1 cellular context compared by ENCODE assay signal in the genomic region with DNA sequence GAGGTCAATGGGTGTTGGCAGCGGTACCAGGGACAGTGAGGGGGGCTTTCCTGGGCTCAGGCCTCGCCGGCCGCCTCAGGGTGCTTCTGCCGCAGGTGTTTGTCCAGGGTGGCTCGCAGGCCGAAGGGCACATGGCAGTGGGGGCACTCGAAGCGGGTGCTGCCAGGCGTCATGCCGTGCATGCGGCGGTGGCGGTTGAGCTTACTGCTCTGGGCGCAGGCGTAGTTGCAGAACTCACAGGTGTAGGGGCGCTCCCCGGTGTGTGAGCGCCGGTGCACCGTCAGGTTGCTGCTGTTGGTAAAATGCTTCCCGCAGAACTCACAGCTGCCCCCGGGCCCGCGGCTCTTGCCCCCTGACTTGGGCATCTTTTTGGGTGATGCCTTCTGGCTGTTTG.
TF ChIP-seq lines count a peak whose summit lies in the region.

No MANE protein-coding gene starts in this region.

TF ChIP-seq in HEK293, 187 proteins besides CTCF, POLR2A, EP300 and RAD21 (continued from another document):
- TF ChIP-seq, protein P1, sequence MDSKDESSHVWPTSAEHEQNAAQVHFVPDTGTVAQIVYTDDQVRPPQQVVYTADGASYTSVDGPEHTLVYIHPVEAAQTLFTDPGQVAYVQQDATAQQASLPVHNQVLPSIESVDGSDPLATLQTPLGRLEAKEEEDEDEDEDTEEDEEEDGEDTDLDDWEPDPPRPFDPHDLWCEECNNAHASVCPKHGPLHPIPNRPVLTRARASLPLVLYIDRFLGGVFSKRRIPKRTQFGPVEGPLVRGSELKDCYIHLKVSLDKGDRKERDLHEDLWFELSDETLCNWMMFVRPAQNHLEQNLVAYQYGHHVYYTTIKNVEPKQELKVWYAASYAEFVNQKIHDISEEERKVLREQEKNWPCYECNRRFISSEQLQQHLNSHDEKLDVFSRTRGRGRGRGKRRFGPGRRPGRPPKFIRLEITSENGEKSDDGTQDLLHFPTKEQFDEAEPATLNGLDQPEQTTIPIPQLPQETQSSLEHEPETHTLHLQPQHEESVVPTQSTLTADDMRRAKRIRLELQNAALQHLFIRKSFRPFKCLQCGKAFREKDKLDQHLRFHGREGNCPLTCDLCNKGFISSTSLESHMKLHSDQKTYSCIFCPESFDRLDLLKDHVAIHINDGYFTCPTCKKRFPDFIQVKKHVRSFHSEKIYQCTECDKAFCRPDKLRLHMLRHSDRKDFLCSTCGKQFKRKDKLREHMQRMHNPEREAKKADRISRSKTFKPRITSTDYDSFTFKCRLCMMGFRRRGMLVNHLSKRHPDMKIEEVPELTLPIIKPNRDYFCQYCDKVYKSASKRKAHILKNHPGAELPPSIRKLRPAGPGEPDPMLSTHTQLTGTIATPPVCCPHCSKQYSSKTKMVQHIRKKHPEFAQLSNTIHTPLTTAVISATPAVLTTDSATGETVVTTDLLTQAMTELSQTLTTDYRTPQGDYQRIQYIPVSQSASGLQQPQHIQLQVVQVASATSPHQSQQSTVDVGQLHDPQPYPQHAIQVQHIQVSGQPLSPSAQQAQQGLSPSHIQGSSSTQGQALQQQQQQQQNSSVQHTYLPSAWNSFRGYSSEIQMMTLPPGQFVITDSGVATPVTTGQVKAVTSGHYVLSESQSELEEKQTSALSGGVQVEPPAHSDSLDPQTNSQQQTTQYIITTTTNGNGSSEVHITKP (tag by site-specific recombination; IDR thresholded peaks at IDR 0.05), result no peak
- TF ChIP-seq, protein P2, sequence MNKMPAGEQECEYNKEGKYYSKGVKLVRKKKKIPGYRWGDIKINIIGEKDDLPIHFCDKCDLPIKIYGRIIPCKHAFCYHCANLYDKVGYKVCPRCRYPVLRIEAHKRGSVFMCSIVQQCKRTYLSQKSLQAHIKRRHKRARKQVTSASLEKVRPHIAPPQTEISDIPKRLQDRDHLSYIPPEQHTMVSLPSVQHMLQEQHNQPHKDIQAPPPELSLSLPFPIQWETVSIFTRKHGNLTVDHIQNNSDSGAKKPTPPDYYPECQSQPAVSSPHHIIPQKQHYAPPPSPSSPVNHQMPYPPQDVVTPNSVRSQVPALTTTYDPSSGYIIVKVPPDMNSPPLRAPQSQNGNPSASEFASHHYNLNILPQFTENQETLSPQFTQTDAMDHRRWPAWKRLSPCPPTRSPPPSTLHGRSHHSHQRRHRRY (tag by site-specific recombination; IDR thresholded peaks at IDR 0.05), result no peak
- TF ChIP-seq FEZF1 (tag by site-specific recombination; IDR thresholded peaks at IDR 0.05), result no peak
- TF ChIP-seq, protein P3, sequence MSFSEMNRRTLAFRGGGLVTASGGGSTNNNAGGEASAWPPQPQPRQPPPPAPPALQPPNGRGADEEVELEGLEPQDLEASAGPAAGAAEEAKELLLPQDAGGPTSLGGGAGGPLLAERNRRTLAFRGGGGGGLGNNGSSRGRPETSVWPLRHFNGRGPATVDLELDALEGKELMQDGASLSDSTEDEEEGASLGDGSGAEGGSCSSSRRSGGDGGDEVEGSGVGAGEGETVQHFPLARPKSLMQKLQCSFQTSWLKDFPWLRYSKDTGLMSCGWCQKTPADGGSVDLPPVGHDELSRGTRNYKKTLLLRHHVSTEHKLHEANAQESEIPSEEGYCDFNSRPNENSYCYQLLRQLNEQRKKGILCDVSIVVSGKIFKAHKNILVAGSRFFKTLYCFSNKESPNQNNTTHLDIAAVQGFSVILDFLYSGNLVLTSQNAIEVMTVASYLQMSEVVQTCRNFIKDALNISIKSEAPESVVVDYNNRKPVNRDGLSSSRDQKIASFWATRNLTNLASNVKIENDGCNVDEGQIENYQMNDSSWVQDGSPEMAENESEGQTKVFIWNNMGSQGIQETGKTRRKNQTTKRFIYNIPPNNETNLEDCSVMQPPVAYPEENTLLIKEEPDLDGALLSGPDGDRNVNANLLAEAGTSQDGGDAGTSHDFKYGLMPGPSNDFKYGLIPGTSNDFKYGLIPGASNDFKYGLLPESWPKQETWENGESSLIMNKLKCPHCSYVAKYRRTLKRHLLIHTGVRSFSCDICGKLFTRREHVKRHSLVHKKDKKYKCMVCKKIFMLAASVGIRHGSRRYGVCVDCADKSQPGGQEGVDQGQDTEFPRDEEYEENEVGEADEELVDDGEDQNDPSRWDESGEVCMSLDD (tag by site-specific recombination; IDR thresholded peaks at IDR 0.05), result no peak
- no peak for TF ChIP-seq ZNF214 (tag by site-specific recombination; IDR thresholded peaks at IDR 0.05; ENCODE audit: borderline replicate concordance)
- TF ChIP-seq ZBTB7A (tag by site-specific recombination; IDR thresholded peaks at IDR 0.05; ENCODE audit: low read depth), result no peak
- no peak for TF ChIP-seq ZNF391 (tag by site-specific recombination; IDR thresholded peaks at IDR 0.05; ENCODE audit: borderline replicate concordance, low read depth)
